In genomic region chr10:23777153-23777552, GRCh38 we compare ENCODE assay signal across 33 cellular contexts.
"Had no signal": no experiment of that assay in that cellular context is flagged by ENCODE, and none has a peak within 500 bp of the region (broad histone marks: within the 10 kb centered on the region; RNA-seq: fewer than 3 reads in every experiment).

No MANE protein-coding gene starts in this region.

- H3K27ac ChIP-seq: adrenal gland, body of pancreas, cardiac muscle cell, coronary artery had no signal

- DNase-seq: activated CD4-positive, alpha-beta memory T cell treated with anti-CD3 and anti-CD28 coated beads for 36 hours; activated CD4-positive, alpha-beta T cell treated with anti-CD3 and anti-CD28 coated beads for 36 hours; activated CD4-positive, alpha-beta T cell treated with anti-CD3 and anti-CD28 coated beads, Interleukin-2, amount 10 ng/mL, durations not matched to agents 24 days and 14 days; activated CD4-positive, CD25-positive, alpha-beta regulatory T cell; activated CD4-positive, CD25-positive, alpha-beta regulatory T cell treated with anti-CD3 and anti-CD28 coated beads, Interleukin-2, amount 50 U/mL, for 72 hours; activated CD8-positive, alpha-beta memory T cell treated with anti-CD3 and anti-CD28 coated beads, Interleukin-2, amount 10 ng/mL, durations not matched to agents 7 days and 5 days; activated CD8-positive, alpha-beta memory T cell treated with anti-CD3 and anti-CD28 coated beads, Interleukin-2, amount 50 U/mL, for 4 hours; activated CD8-positive, alpha-beta T cell treated with anti-CD3 and anti-CD28 coated beads, Interleukin-2, amount 10 ng/mL, durations not matched to agents 7 days and 5 days; activated effector memory CD4-positive, alpha-beta T cell treated with anti-CD3 and anti-CD28 coated beads, Interleukin-2, amount 50 U/mL, for 16 hours; activated naive CD4-positive, alpha-beta T cell treated with anti-CD3 and anti-CD28 coated beads for 36 hours; activated naive CD8-positive, alpha-beta T cell treated with anti-CD3 and anti-CD28 coated beads for 36 hours; activated naive CD8-positive, alpha-beta T cell treated with anti-CD3 and anti-CD28 coated beads, Interleukin-2, amount 50 U/mL, for 24 hours; activated T-cell treated with anti-CD3 and anti-CD28 coated beads, Interleukin-2, amount 50 U/mL, for 1 hour; activated T-cell treated with anti-CD3 and anti-CD28 coated beads, Interleukin-2, amount 50 U/mL, for 48 hours; adrenal gland; amygdala; aorta; body of pancreas; central memory CD4-positive, alpha-beta T cell; cerebellar nuclear complex; dermis blood vessel endothelial cell; effector CD8-positive, alpha-beta T cell; foreskin fibroblast; T-helper 1 cell; T-helper 17 cell; T1000 had no signal

- H3K9me3 ChIP-seq: adrenal gland, body of pancreas had no signal

- H3K4me3 Mint-ChIP-seq: activated CD4-positive, alpha-beta memory T cell treated with anti-CD3 and anti-CD28 coated beads for 36 hours; activated CD4-positive, alpha-beta T cell treated with anti-CD3 and anti-CD28 coated beads for 36 hours; activated CD4-positive, alpha-beta T cell treated with anti-CD3 and anti-CD28 coated beads, Interleukin-2, amount 10 ng/mL, durations not matched to agents 24 days and 14 days; activated CD8-positive, alpha-beta memory T cell treated with anti-CD3 and anti-CD28 coated beads, Interleukin-2, amount 10 ng/mL, durations not matched to agents 7 days and 5 days; activated CD8-positive, alpha-beta T cell treated with anti-CD3 and anti-CD28 coated beads, Interleukin-2, amount 10 ng/mL, durations not matched to agents 7 days and 5 days; activated naive CD4-positive, alpha-beta T cell treated with anti-CD3 and anti-CD28 coated beads for 36 hours; activated naive CD4-positive, alpha-beta T cell treated with anti-CD3 and anti-CD28 coated beads, Interleukin-2, amount 50 U/mL, for 24 hours; activated naive CD8-positive, alpha-beta T cell treated with anti-CD3 and anti-CD28 coated beads for 36 hours; activated naive CD8-positive, alpha-beta T cell treated with anti-CD3 and anti-CD28 coated beads, Interleukin-2, amount 50 U/mL, for 24 hours; activated T-helper 1 cell treated with anti-CD3 and anti-CD28 coated beads, Interleukin-12 subunit alpha, Interleukin-12 subunit beta, Interleukin-2, Interleukin-4 antibody, amounts not matched to agents 30 ng/mL and 10 ng/mL and 1 ng/mL, durations not matched to agents 14 hours and 24 hours and 36 hours; T-helper 17 cell; T-helper 2 cell treated with Interferon-gamma antibody and Interleukin-4, amounts not matched to agents 5 μg/mL and 100 μg/mL, for 36 hours had no signal

- H3K4me3 ChIP-seq: adrenal gland, body of pancreas, cardiac muscle cell, coronary artery had no signal

- H3K27ac Mint-ChIP-seq: activated CD4-positive, alpha-beta memory T cell treated with anti-CD3 and anti-CD28 coated beads for 36 hours; activated CD4-positive, alpha-beta T cell treated with anti-CD3 and anti-CD28 coated beads for 36 hours; activated CD4-positive, alpha-beta T cell treated with anti-CD3 and anti-CD28 coated beads, Interleukin-2, amount 10 ng/mL, durations not matched to agents 24 days and 14 days; activated CD8-positive, alpha-beta memory T cell treated with anti-CD3 and anti-CD28 coated beads, Interleukin-2, amount 10 ng/mL, durations not matched to agents 7 days and 5 days; activated CD8-positive, alpha-beta T cell treated with anti-CD3 and anti-CD28 coated beads, Interleukin-2, amount 10 ng/mL, durations not matched to agents 7 days and 5 days; activated naive CD4-positive, alpha-beta T cell treated with anti-CD3 and anti-CD28 coated beads for 36 hours; activated naive CD4-positive, alpha-beta T cell treated with anti-CD3 and anti-CD28 coated beads, Interleukin-2, amount 50 U/mL, for 24 hours; activated naive CD8-positive, alpha-beta T cell treated with anti-CD3 and anti-CD28 coated beads for 36 hours; activated naive CD8-positive, alpha-beta T cell treated with anti-CD3 and anti-CD28 coated beads, Interleukin-2, amount 50 U/mL, for 24 hours; activated T-helper 1 cell treated with anti-CD3 and anti-CD28 coated beads, Interleukin-12 subunit alpha, Interleukin-12 subunit beta, Interleukin-2, Interleukin-4 antibody, amounts not matched to agents 30 ng/mL and 10 ng/mL and 1 ng/mL, durations not matched to agents 14 hours and 24 hours and 36 hours; activated T-helper 2 cell treated with anti-CD3 and anti-CD28 coated beads, Interferon-gamma antibody, Interleukin-2, Interleukin-4, amounts not matched to agents 10 μg/mL and 5 μg/mL and 100 μg/mL, durations not matched to agents 14 hours and 24 hours and 36 hours; T-helper 17 cell; T-helper 2 cell treated with Interferon-gamma antibody and Interleukin-4, amounts not matched to agents 5 μg/mL and 100 μg/mL, for 36 hours had no signal

- H3K27me3 Mint-ChIP-seq: activated CD4-positive, alpha-beta memory T cell treated with anti-CD3 and anti-CD28 coated beads for 36 hours; activated CD4-positive, alpha-beta T cell treated with anti-CD3 and anti-CD28 coated beads for 36 hours; activated CD4-positive, alpha-beta T cell treated with anti-CD3 and anti-CD28 coated beads, Interleukin-2, amount 10 ng/mL, durations not matched to agents 24 days and 14 days; activated CD8-positive, alpha-beta memory T cell treated with anti-CD3 and anti-CD28 coated beads, Interleukin-2, amount 10 ng/mL, durations not matched to agents 7 days and 5 days; activated naive CD8-positive, alpha-beta T cell treated with anti-CD3 and anti-CD28 coated beads for 36 hours; activated naive CD8-positive, alpha-beta T cell treated with anti-CD3 and anti-CD28 coated beads, Interleukin-2, amount 50 U/mL, for 24 hours; T-helper 17 cell had no signal

- H3K4me1 Mint-ChIP-seq: activated CD4-positive, alpha-beta T cell treated with anti-CD3 and anti-CD28 coated beads for 36 hours; activated CD4-positive, alpha-beta T cell treated with anti-CD3 and anti-CD28 coated beads, Interleukin-2, amount 10 ng/mL, durations not matched to agents 24 days and 14 days; activated CD8-positive, alpha-beta memory T cell treated with anti-CD3 and anti-CD28 coated beads, Interleukin-2, amount 10 ng/mL, durations not matched to agents 7 days and 5 days; activated naive CD4-positive, alpha-beta T cell treated with anti-CD3 and anti-CD28 coated beads, Interleukin-2, amount 50 U/mL, for 24 hours; activated naive CD8-positive, alpha-beta T cell treated with anti-CD3 and anti-CD28 coated beads for 36 hours; activated naive CD8-positive, alpha-beta T cell treated with anti-CD3 and anti-CD28 coated beads, Interleukin-2, amount 50 U/mL, for 24 hours; T-helper 17 cell had no signal

- H3K9me3 Mint-ChIP-seq: activated CD4-positive, alpha-beta T cell treated with anti-CD3 and anti-CD28 coated beads, Interleukin-2, amount 10 ng/mL, durations not matched to agents 24 days and 14 days; activated naive CD4-positive, alpha-beta T cell treated with anti-CD3 and anti-CD28 coated beads for 36 hours; activated naive CD4-positive, alpha-beta T cell treated with anti-CD3 and anti-CD28 coated beads, Interleukin-2, amount 50 U/mL, for 24 hours; activated naive CD8-positive, alpha-beta T cell treated with anti-CD3 and anti-CD28 coated beads, Interleukin-2, amount 50 U/mL, for 24 hours; activated T-helper 1 cell treated with anti-CD3 and anti-CD28 coated beads, Interleukin-12 subunit alpha, Interleukin-12 subunit beta, Interleukin-2, Interleukin-4 antibody, amounts not matched to agents 30 ng/mL and 10 ng/mL and 1 ng/mL, durations not matched to agents 14 hours and 24 hours and 36 hours; activated T-helper 2 cell treated with anti-CD3 and anti-CD28 coated beads, Interferon-gamma antibody, Interleukin-2, Interleukin-4, amounts not matched to agents 10 μg/mL and 5 μg/mL and 100 μg/mL, durations not matched to agents 14 hours and 24 hours and 36 hours; T-helper 2 cell treated with Interferon-gamma antibody and Interleukin-4, amounts not matched to agents 5 μg/mL and 100 μg/mL, for 36 hours had no signal

- H3K36me3 Mint-ChIP-seq: activated CD4-positive, alpha-beta memory T cell treated with anti-CD3 and anti-CD28 coated beads for 36 hours; activated CD8-positive, alpha-beta memory T cell treated with anti-CD3 and anti-CD28 coated beads, Interleukin-2, amount 10 ng/mL, durations not matched to agents 7 days and 5 days; activated naive CD4-positive, alpha-beta T cell treated with anti-CD3 and anti-CD28 coated beads, Interleukin-2, amount 50 U/mL, for 24 hours; activated naive CD8-positive, alpha-beta T cell treated with anti-CD3 and anti-CD28 coated beads for 36 hours had no signal

- H3K36me3 ChIP-seq: adrenal gland, cardiac muscle cell had no signal

- H3K27me3 ChIP-seq: adrenal gland, body of pancreas, cardiac muscle cell had no signal

- ATAC-seq: activated CD4-positive, alpha-beta T cell treated with anti-CD3 and anti-CD28 coated beads for 36 hours; activated CD8-positive, alpha-beta memory T cell treated with anti-CD3 and anti-CD28 coated beads, Interleukin-2, amount 10 ng/mL, durations not matched to agents 7 days and 5 days; activated CD8-positive, alpha-beta T cell treated with anti-CD3 and anti-CD28 coated beads, Interleukin-2, amount 10 ng/mL, durations not matched to agents 7 days and 5 days; activated naive CD8-positive, alpha-beta T cell treated with anti-CD3 and anti-CD28 coated beads, Interleukin-2, amount 50 U/mL, for 24 hours; body of pancreas; esophagus mucosa; T-helper 17 cell had no signal

- H3K4me1 ChIP-seq: adrenal gland, body of pancreas had no signal
